ENCODE assay signal across 8 cellular contexts in the genomic region with DNA sequence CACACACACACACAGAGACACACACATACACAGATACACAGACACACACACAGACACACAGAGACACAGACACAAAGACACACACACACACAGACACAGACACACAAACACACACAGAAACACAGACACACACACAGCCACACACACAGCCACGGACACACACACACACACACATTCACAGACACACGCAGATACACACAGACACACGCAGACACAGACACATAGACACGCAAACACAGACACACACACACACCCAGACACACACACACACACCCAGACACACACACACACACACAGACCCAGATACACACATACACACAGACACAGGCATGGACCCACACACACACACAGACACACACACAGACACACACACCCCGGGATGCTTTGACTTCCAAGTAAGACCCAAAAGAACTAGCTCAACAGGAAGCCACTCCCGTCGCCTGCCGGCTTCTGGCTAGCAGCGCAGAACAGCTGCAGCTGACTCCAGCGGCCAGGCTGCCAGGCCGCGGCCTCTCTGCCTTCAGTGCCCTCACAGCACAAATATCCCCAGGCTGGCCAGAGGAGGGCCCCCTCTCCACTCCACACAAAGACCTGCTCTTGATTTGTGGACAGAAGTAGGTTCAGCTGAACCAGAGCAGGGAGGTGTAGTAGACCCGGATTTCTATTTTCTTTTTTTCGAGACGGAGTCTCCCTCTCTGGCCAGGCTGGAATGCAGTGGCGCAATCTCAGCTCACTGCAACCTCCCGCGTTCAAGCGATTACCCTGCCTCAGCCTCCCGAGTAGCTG. TPM values are rescaled to one million over a fixed set of nuclear protein-coding genes. Genes with fewer than 3 reads are reported as not detected.
DNase-seq lines count a peak whose midpoint lies in the region; ATAC-seq, FAIRE-seq and TF ChIP-seq lines count a peak whose summit lies in the region.

No MANE protein-coding gene starts in this region.

- H3K9me3 ChIP-seq in right atrium auricular region: no peaks in the 10 kb centered on the region

- H3K4me1 ChIP-seq in right atrium auricular region: peaks cover 0 to 15% of the 10 kb centered on the region in 2 donors

- no peaks in the 10 kb centered on the region for H3K27me3 ChIP-seq in right atrium auricular region

- TF ChIP-seq CTCF in right atrium auricular region (IDR thresholded peaks at IDR 0.05): peak; percentile 86 to 92

- H3K27ac ChIP-seq in right atrium auricular region: peak overlapping the region; percentile 20 to 48

- H3K4me3 ChIP-seq in right atrium auricular region: no peak overlapping the region

- H3K36me3 ChIP-seq in right atrium auricular region: no peaks in the 10 kb centered on the region

- peak; percentile 30 for FAIRE-seq in A204.1 (lab: Jason Lieb, UNC)

- ATAC-seq in GM18867 (IDR thresholded peaks at IDR 0.05; ENCODE audit: unreplicated experiment) (peak; percentile 52), HG03139 (IDR thresholded peaks at IDR 0.05; ENCODE audit: unreplicated experiment) (no peak)

- DNase-seq in NCI-H146 (lab: John Stamatoyannopoulos, UW): peak; percentile 88
- DNase-seq in T-helper 1 cell: peak; percentile 46 to 85 (median 60)
- DNase-seq in amygdala (lab: John Stamatoyannopoulos, UW): peak in 54 of 56 donors; percentile 25 to 89 (median 70)
- peak; percentile 96 for DNase-seq in right atrium auricular region (ENCODE audit: low spot score)
- DNase-seq in pulmonary artery endothelial cell (ENCODE audit: low read depth, low spot score): peak; percentile 87

RNA-seq across cellular contexts. Expression of gene CHRNE, which starts 6.0 kb away (rescaled TPM):
- total RNA-seq in right atrium auricular region: 100 to 1,000 TPM in 1 of 2 donors, 10 to 100 TPM in 1; 49.3 to 167 TPM
- 0.53 and 3.2 TPM in 2 replicates for total RNA-seq in pulmonary artery endothelial cell

RNA-seq across cellular contexts. Expression of gene C17orf107, which starts 9.6 kb away (rescaled TPM):
- total RNA-seq in right atrium auricular region: 1 to 10 TPM; 1.7 to 4.2 TPM
- total RNA-seq in pulmonary artery endothelial cell: 0.71 and 0.92 TPM in 2 replicates

RNA-seq across cellular contexts. Expression of gene GP1BA, which starts 23.2 kb away (rescaled TPM):
- total RNA-seq in right atrium auricular region (not detected), pulmonary artery endothelial cell (not detected in 2 replicates)

RNA-seq across cellular contexts. Expression of gene SLC25A11, which starts 30.9 kb away (rescaled TPM):
- 100 to 1,000 TPM in 1 of 2 donors, 10 to 100 TPM in 1; 99.5 to 188 TPM for total RNA-seq in right atrium auricular region
- 61.6 and 71.2 TPM in 2 replicates for total RNA-seq in pulmonary artery endothelial cell

RNA-seq across cellular contexts. Expression of gene RNF167, which starts 31.2 kb away (rescaled TPM):
- total RNA-seq in right atrium auricular region (10 to 100 TPM; 66.9 to 68.6 TPM), pulmonary artery endothelial cell (14.8 and 15.2 TPM in 2 replicates)

Comparison
In these comparisons a context has a peak if more than half of its experiments do, and no peak if none do; other contexts are left out.
1. RNA of gene CHRNE, which starts 6.0 kb away (total RNA-seq): 49.3 to 167 TPM in right atrium auricular region; 0.53 to 3.2 TPM in pulmonary artery endothelial cell; every median in the first group is over 10 times any median in the second.
2. Peak in every context shown above with its lines, with median percentiles within 50 percentile points of each other: DNase-seq.